In the genomic region with DNA sequence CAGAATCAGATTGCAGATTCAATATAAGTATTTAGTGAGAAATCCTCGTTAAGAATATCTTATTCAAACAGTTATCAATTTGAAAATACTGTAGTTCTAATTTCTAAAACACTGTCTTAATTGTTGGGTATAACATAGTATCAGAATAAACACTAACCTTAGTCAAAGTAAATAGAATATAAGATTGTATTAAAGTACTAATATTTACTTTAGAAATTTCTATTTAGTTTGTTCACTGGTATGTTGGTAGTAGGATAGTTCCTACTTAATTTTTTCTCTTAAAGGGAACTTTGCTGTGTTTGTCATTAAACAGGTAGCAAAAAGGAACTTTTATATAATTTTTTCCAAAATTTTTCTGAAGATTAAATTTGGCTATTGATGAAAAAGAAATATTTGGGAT, we compare ENCODE assay signal across 29 cellular contexts.
"Had no signal": no experiment of that assay in that cellular context is flagged by ENCODE, and none has a peak within 500 bp of the region (broad histone marks: within the 10 kb centered on the region; RNA-seq: fewer than 3 reads in every experiment).

No MANE protein-coding gene starts in this region.

- H3K4me1 ChIP-seq: ascending aorta, breast epithelium had no signal

- H3K4me3 ChIP-seq: ascending aorta, breast epithelium, cardiac muscle cell, coronary artery, dorsolateral prefrontal cortex, gastrocnemius medialis had no signal

- H3K9me3 ChIP-seq: ascending aorta, breast epithelium, gastrocnemius medialis had no signal

- DNase-seq: activated B cell treated with CpG ODN at 0.5 μM for 24 hours; activated CD4-positive, alpha-beta T cell treated with anti-CD3 and anti-CD28 coated beads for 48 hours; activated CD4-positive, alpha-beta T cell treated with anti-CD3 and anti-CD28 coated beads, Interleukin-2, amount 50 U/mL, for 1 hour; activated CD4-positive, alpha-beta T cell treated with anti-CD3 and anti-CD28 coated beads, Interleukin-2, amount 50 U/mL, for 48 hours; activated CD8-positive, alpha-beta memory T cell treated with anti-CD3 and anti-CD28 coated beads for 24 hours; activated CD8-positive, alpha-beta T cell treated with anti-CD3 and anti-CD28 coated beads for 36 hours; activated effector memory CD4-positive, alpha-beta T cell treated with anti-CD3 and anti-CD28 coated beads, Interleukin-2, amount 50 U/mL, for 16 hours; activated naive CD4-positive, alpha-beta T cell treated with anti-CD3 and anti-CD28 coated beads for 36 hours; activated naive CD8-positive, alpha-beta T cell treated with anti-CD3 and anti-CD28 coated beads, Interleukin-2, amount 10 ng/mL, durations not matched to agents 7 days and 5 days; activated T-cell treated with anti-CD3 and anti-CD28 coated beads, Interleukin-2, amount 50 U/mL, for 4 hours; central memory CD4-positive, alpha-beta T cell; cerebellar nuclear complex; dorsolateral prefrontal cortex; effector memory CD4-positive, alpha-beta T cell; endodermal cell; foreskin fibroblast; gastrocnemius medialis; glutamatergic neuron; T-helper 1 cell; T-helper 17 cell; T1000; WERI-Rb-1 had no signal

- ATAC-seq: activated CD4-positive, CD25-positive, alpha-beta regulatory T cell treated with anti-CD3 and anti-CD28 coated beads, Interleukin-2, amount 50 U/mL, for 24 hours; activated CD8-positive, alpha-beta T cell treated with anti-CD3 and anti-CD28 coated beads for 36 hours; activated naive CD4-positive, alpha-beta T cell treated with anti-CD3 and anti-CD28 coated beads, Interleukin-2, amount 50 U/mL, for 72 hours; activated T-cell treated with anti-CD3 and anti-CD28 coated beads, Interleukin-2, amount 50 U/mL, for 4 hours; esophagus mucosa; gastrocnemius medialis; T-helper 17 cell had no signal

- H3K36me3 ChIP-seq: breast epithelium, cardiac muscle cell, gastrocnemius medialis, WERI-Rb-1 had no signal

- H3K27ac ChIP-seq: ascending aorta, breast epithelium, cardiac muscle cell, coronary artery, dorsolateral prefrontal cortex, WERI-Rb-1 had no signal

- H3K27me3 ChIP-seq: ascending aorta, breast epithelium, cardiac muscle cell, dorsolateral prefrontal cortex, gastrocnemius medialis had no signal
